Comparison of ENCODE assay signal across 14 cellular contexts in genomic region chr5:126464016-126464415, GRCh38.
DNase-seq lines count a peak whose midpoint lies in the region; ATAC-seq, FAIRE-seq and TF ChIP-seq lines count a peak whose summit lies in the region.
"Had no signal": no experiment of that assay in that cellular context is flagged by ENCODE, and none has a peak within 500 bp of the region (broad histone marks: within the 10 kb centered on the region; RNA-seq: fewer than 3 reads in every experiment).

No MANE protein-coding gene starts in this region.

- H3K4me3 ChIP-seq in RWPE2 (ENCODE audit: severe bottlenecking): no peak overlapping the region
- H3K4me3 ChIP-seq: tibial nerve had no signal

- no peaks in the 10 kb centered on the region for H3K9me3 ChIP-seq in RWPE2 (ENCODE audit: severe bottlenecking)
- H3K9me3 ChIP-seq: tibial nerve had no signal

- peak; percentile 31 for ATAC-seq in GM18868 (IDR thresholded peaks at IDR 0.05; ENCODE audit: unreplicated experiment)
- ATAC-seq in RWPE2 (ENCODE audit: low read depth): peak; percentile 33; the same call in 1 of the 3 replicates
- no peak for ATAC-seq in GM21737 (IDR thresholded peaks at IDR 0.05; ENCODE audit: unreplicated experiment)
- no peak for ATAC-seq in GM21447 (IDR thresholded peaks at IDR 0.05; ENCODE audit: unreplicated experiment)
- ATAC-seq: activated CD8-positive, alpha-beta memory T cell treated with anti-CD3 and anti-CD28 coated beads, Interleukin-2, amount 10 ng/mL, durations not matched to agents 7 days and 5 days had no signal

- no peaks in the 10 kb centered on the region for H3K4me1 ChIP-seq in RWPE2 (ENCODE audit: insufficient read depth, poor library complexity, severe bottlenecking)

- TF ChIP-seq CTCF in RWPE2 (IDR thresholded peaks at IDR 0.05; ENCODE audit: poor library complexity, severe bottlenecking): no peak

- no peaks in the 10 kb centered on the region for H3K27me3 ChIP-seq in RWPE2 (ENCODE audit: insufficient read depth, poor library complexity, severe bottlenecking)
- H3K27me3 ChIP-seq in layer of hippocampus (ENCODE audit: control insufficient read depth, insufficient read depth, low read length): no peaks in the 10 kb centered on the region
- H3K27me3 ChIP-seq: tibial nerve had no signal

- FAIRE-seq in GM19239 (lab: Jason Lieb, UNC): no peak

- no peak overlapping the region for H3K27ac ChIP-seq in RWPE2 (ENCODE audit: poor library complexity, severe bottlenecking)
- H3K27ac ChIP-seq in layer of hippocampus (ENCODE audit: low read depth, low read length): peak overlapping the region; percentile 20
- H3K27ac ChIP-seq: RWPE1 had no signal

- DNase-seq in DMS53 treated with DMSO at 0.1 percent for 48 hours (lab: John Stamatoyannopoulos, UW; ENCODE audit: unreplicated experiment) (peak; percentile 9), RWPE2 (ENCODE audit: low spot score) (no peak), GM19239 (ENCODE audit: insufficient read length, low spot score) (no peak), C1 segment of cervical spinal cord (lab: John Stamatoyannopoulos, UW) (no peak)
- DNase-seq: activated CD8-positive, alpha-beta memory T cell treated with anti-CD3 and anti-CD28 coated beads, Interleukin-2, amount 10 ng/mL, durations not matched to agents 7 days and 5 days; effector memory CD4-positive, alpha-beta T cell; left colon; NK-92 treated with Interleukin-12 subunit alpha and Interleukin-12 subunit beta, amount 100 ng/mL, for 24 hours had no signal

- peaks cover 19% of the 10 kb centered on the region; the same call in 1 of the 2 replicates for H3K36me3 ChIP-seq in RWPE2 (ENCODE audit: low read depth)

Comparison
In these comparisons a context has a peak if more than half of its experiments do, and no peak if none do; other contexts are left out.
1. ATAC-seq: peak in GM18868 (single experiment) and RWPE2 (single experiment); none in GM21737 (single experiment) and GM21447 (single experiment).